ENCODE assay signal across 14 cellular contexts in the genomic region with DNA sequence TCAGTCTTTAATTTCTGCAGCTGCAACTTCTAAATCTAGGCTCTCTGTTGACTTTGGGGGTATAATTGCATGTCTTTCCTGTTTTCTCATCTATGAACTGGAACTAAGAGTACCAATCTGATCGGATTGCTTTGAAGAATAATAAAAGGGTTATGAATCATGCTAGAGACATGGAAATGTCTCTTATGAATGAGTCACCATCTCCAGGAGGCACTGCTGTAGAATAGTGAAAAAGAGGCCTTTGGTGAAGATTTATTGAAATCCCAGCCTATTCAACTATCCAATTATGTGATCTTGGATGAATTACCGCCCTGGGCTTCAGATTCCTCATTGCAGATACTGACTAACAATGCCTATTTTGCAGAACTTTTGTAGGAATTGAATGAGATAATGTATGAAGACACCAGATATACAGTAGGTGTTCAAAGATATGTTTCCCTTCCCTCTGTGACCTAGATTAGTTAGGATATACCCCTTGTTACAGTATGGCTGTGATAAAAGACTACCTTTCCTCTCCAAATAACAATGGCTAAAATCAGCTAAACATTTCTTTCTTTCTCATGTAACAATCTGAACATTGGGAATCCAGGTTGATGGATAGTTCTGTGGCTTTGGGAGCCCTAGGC. TPM values are rescaled to one million over a fixed set of nuclear protein-coding genes. Genes with fewer than 3 reads are reported as not detected.
DNase-seq lines count a peak whose midpoint lies in the region; ATAC-seq, FAIRE-seq and TF ChIP-seq lines count a peak whose summit lies in the region.
"Had no signal": no experiment of that assay in that cellular context is flagged by ENCODE, and none has a peak within 500 bp of the region (broad histone marks: within the 10 kb centered on the region; RNA-seq: fewer than 3 reads in every experiment).

No MANE protein-coding gene starts in this region.

- H2AFZ ChIP-seq in IMR-90 (replicated peaks; ENCODE audit: low read length, poor library complexity) = no peak overlapping the region

- TF ChIP-seq POLR2A in IMR-90 (IDR thresholded peaks at IDR 0.05; ENCODE audit: low read depth, low read length) = no peak

- no peak overlapping the region for H4K91ac ChIP-seq in IMR-90 (ENCODE audit: insufficient read depth, low read depth, low read length)

- no peak overlapping the region for H3K4me2 ChIP-seq in IMR-90 (ENCODE audit: low read depth, low read length)

- TF ChIP-seq CTCF in IMR-90 (conservative IDR thresholded peaks at IDR 0.05; ENCODE audit: low read depth, low read length) = no peak

- intact Hi-C loops in IMR-90 (cut with micrococcal nuclease) = no loop called here
- intact Hi-C loops in Right ventricle myocardium superior (cut with DNase I) = no loop called here

- H2BK120ac ChIP-seq in IMR-90 (ENCODE audit: low read depth, low read length) = no peak overlapping the region

- no peak overlapping the region for H3K56ac ChIP-seq in IMR-90 (ENCODE audit: extremely low read depth, insufficient read depth, low read length)

- no peaks in the 10 kb centered on the region for H3K79me1 ChIP-seq in IMR-90 (ENCODE audit: low read depth in 1 of 2, low read length in 2 of 2)

- in situ Hi-C loops in IMR-90 (cut with MboI; ENCODE audit: low sequenced_read_pairs) (no loop called here), KBM-7 (cut with MboI; ENCODE audit: low pct_unique_long_range_greater_than_20kb, low sequenced_read_pairs) (no loop called here)

- H3K9ac ChIP-seq in IMR-90 (ENCODE audit: low read depth, low read length) = no peak overlapping the region

- H2BK5ac ChIP-seq in IMR-90 (ENCODE audit: low read depth, low read length, poor library complexity, severe bottlenecking) = no peak overlapping the region

- no TSS peak for BruUV-seq in IMR-90 (replicated peaks; lab: Mats Ljungman, UMichigan)

- no peaks in the 10 kb centered on the region for H3K9me3 ChIP-seq in IMR-90 (ENCODE audit: control insufficient read depth, insufficient read depth, low read length)
- H3K9me3 ChIP-seq: left lung had no signal

- TF ChIP-seq RAD21 in IMR-90 (IDR thresholded peaks at IDR 0.05; ENCODE audit: low read length) = no peak

- ATAC-seq in IMR-90 (ENCODE audit: low read depth) (no peak), Right ventricle myocardium superior (ENCODE audit: poor library complexity) (no peak)
- ATAC-seq: left lung had no signal

- no peaks in the 10 kb centered on the region; the same call in 1 of the 2 replicates for H3K27me3 ChIP-seq in IMR-90 (ENCODE audit: control insufficient read depth, insufficient read depth, low read length)
- H3K27me3 ChIP-seq: left lung had no signal

- dilution Hi-C loops in IMR-90 (cut with HindIII; ENCODE audit: low sequenced_read_pairs, unreplicated experiment) = no loop called here

- H3K27ac ChIP-seq in IMR-90 (ENCODE audit: insufficient read depth, low read length) = no peak overlapping the region
- H3K27ac ChIP-seq: C4-2B, left lung, SK-N-MC had no signal

- no peak overlapping the region for H2AK9ac ChIP-seq in IMR-90 (replicated peaks; ENCODE audit: low read depth, low read length, poor library complexity)

- H3K23ac ChIP-seq in IMR-90 (ENCODE audit: low read depth, low read length) = no peak overlapping the region

- no peak overlapping the region for H4K8ac ChIP-seq in IMR-90 (ENCODE audit: low read depth in 2 of 2, low read length in 2 of 2)

- H3K9me1 ChIP-seq in IMR-90 (ENCODE audit: insufficient read depth, low read length) = no peaks in the 10 kb centered on the region

- no peaks in the 10 kb centered on the region for H3K36me3 ChIP-seq in IMR-90 (ENCODE audit: control insufficient read depth, insufficient read depth, low read length)
- H3K36me3 ChIP-seq: left lung had no signal

- no peaks in the 10 kb centered on the region for H3K4me1 ChIP-seq in IMR-90 (ENCODE audit: control insufficient read depth, insufficient read depth, low read length)
- H3K4me1 ChIP-seq: left lung had no signal

- WGBS in IMR-90 (ENCODE audit: extremely low coverage in 2 of 2, insufficient read length in 1 of 2), 2 experiments = no CpG with 5 or more reads among the region's 2 CpGs

- DNase-seq in COLO829 (ENCODE audit: low spot score) (peak; percentile 74), IMR-90 (peak; percentile 30), astrocyte of the hippocampus (ENCODE audit: low read depth, low spot score) (peak; percentile 42), KBM-7 (no peak), SKM-1 (lab: John Stamatoyannopoulos, UW; ENCODE audit: unreplicated experiment) (no peak), Right ventricle myocardium superior (no peak), NOMO-1 treated with DMSO at 0.1 percent for 48 hours (lab: John Stamatoyannopoulos, UW; ENCODE audit: unreplicated experiment) (no peak)
- DNase-seq: cerebellar nuclear complex, left lung, NCI-H510A had no signal

- H2AK5ac ChIP-seq in IMR-90 (ENCODE audit: low read depth, low read length) = no peak overlapping the region

- H4K20me1 ChIP-seq in IMR-90 (ENCODE audit: insufficient read depth, low read length) = no peaks in the 10 kb centered on the region

- no peak overlapping the region for H3K4ac ChIP-seq in IMR-90 (ENCODE audit: low read depth, low read length)

- no peak overlapping the region for H3K14ac ChIP-seq in IMR-90 (replicated peaks; ENCODE audit: low read depth, low read length)

- no peak overlapping the region for H4K5ac ChIP-seq in IMR-90 (ENCODE audit: low read depth, low read length)

- no peak overlapping the region for H3K18ac ChIP-seq in IMR-90 (ENCODE audit: low read depth, low read length)

- POLR2A ChIA-PET in IMR-90 (lab: Charles Lee; ENCODE audit: unreplicated experiment) = no interaction called here

- no peak overlapping the region for H3K4me3 ChIP-seq in IMR-90 (ENCODE audit: insufficient read depth, low read depth, low read length)
- H3K4me3 ChIP-seq: left lung, SK-N-MC had no signal

- FAIRE-seq in islet of Langerhans (lab: Jason Lieb, UNC) = peak; percentile 79

- CTCF ChIA-PET in IMR-90 (lab: Yijun Ruan, JAX) = no interaction called here

- no peak overlapping the region for H2BK20ac ChIP-seq in IMR-90 (ENCODE audit: low read depth, low read length)

- no peak overlapping the region for H2BK15ac ChIP-seq in IMR-90 (ENCODE audit: low read depth, low read length)

TF ChIP-seq in IMR-90, 13 proteins besides CTCF, POLR2A, EP300 and RAD21:
- TF ChIP-seq FOS (IDR thresholded peaks at IDR 0.05; ENCODE audit: low read depth, low read length) (0 out of 2 replicates have a peak, but pooled peaks have one; percentile 4), MAFK (IDR thresholded peaks at IDR 0.05; ENCODE audit: low read depth, low read length) (no peak)

RNA-seq across cellular contexts. Expression of gene CMTM8, which starts 11.5 kb away (rescaled TPM):
- total RNA-seq in IMR-90 (2012; rRNA removed) = not detected in 2 replicates
- 0.15 and 0.20 TPM in 2 replicates for polyA plus RNA-seq in IMR-90 (2012; rRNA removed)
- 0.23 TPM in 1 of 2 replicates, not detected in the other for polyA plus RNA-seq in IMR-90 (2012; cell fraction: cytosol; rRNA removed)
- 0.10 TPM in 1 of 2 replicates, not detected in the other for polyA plus RNA-seq in IMR-90 (2012; cell fraction: nucleus; rRNA removed; ENCODE audit: low replicate concordance)
- 4.4 TPM for total RNA-seq in Right ventricle myocardium superior
- polyA plus RNA-seq: neural cell had no signal

Comparison
In these comparisons a context has a peak if more than half of its experiments do, and no peak if none do; other contexts are left out.
1. DNase-seq: peak in COLO829 (single experiment), IMR-90 (single experiment) and astrocyte of the hippocampus (single experiment); none in KBM-7 (single experiment), SKM-1 (single experiment), Right ventricle myocardium superior (single experiment) and NOMO-1 treated with DMSO at 0.1 percent for 48 hours (single experiment).